In genomic region chr1:191695865-191696264, GRCh38 we compare ENCODE assay signal across 11 cellular contexts.
DNase-seq lines count a peak whose midpoint lies in the region; ATAC-seq and TF ChIP-seq lines count a peak whose summit lies in the region.
"Had no signal": no experiment of that assay in that cellular context is flagged by ENCODE, and none has a peak within 500 bp of the region (broad histone marks: within the 10 kb centered on the region; RNA-seq: fewer than 3 reads in every experiment).

No MANE protein-coding gene starts in this region.

- ATAC-seq in GM18511 (IDR thresholded peaks at IDR 0.05; ENCODE audit: unreplicated experiment) (peak; percentile 79), GM21576 (IDR thresholded peaks at IDR 0.05; ENCODE audit: unreplicated experiment) (peak; percentile 85), HG03139 (IDR thresholded peaks at IDR 0.05; ENCODE audit: unreplicated experiment) (peak; percentile 86)

- no peak overlapping the region for H3K9ac ChIP-seq in adipocyte (ENCODE audit: low read length)

- H3K9me3 ChIP-seq in adipocyte (ENCODE audit: control insufficient read depth, low read length) = no peaks in the 10 kb centered on the region
- H3K9me3 ChIP-seq: testis had no signal

- H3K4me1 ChIP-seq in adipocyte (ENCODE audit: control insufficient read depth, insufficient read depth, low read length) = no peaks in the 10 kb centered on the region
- H3K4me1 ChIP-seq: testis had no signal

- no peak for TF ChIP-seq CTCF in coronary artery (IDR thresholded peaks at IDR 0.05)

- DNase-seq in adipocyte (ENCODE audit: low read depth) (peak; percentile 58), GM19240 (ENCODE audit: insufficient read length, low spot score) (no peak), mesenteric fat pad (ENCODE audit: low spot score) (no peak), coronary artery (ENCODE audit: low spot score) (no peak), SHP77 treated with DMSO at 0.1 percent for 48 hours (lab: John Stamatoyannopoulos, UW) (no peak)
- DNase-seq: dermis blood vessel endothelial cell; stimulated activated CD4-positive, alpha-beta T cell treated with anti-CD3 and anti-CD28 coated beads, Interleukin-2, amount 100 ng/mL, for 24 hours; testis had no signal

- no peaks in the 10 kb centered on the region for H3K36me3 ChIP-seq in adipocyte (ENCODE audit: control insufficient read depth, insufficient read depth, low read length, severe bottlenecking)

- no peaks in the 10 kb centered on the region for H3K27me3 ChIP-seq in adipocyte (replicated peaks; ENCODE audit: control insufficient read depth, insufficient read depth, low read length)
- H3K27me3 ChIP-seq: testis had no signal

- H3K27ac ChIP-seq in coronary artery = no peak overlapping the region
- H3K27ac ChIP-seq: testis had no signal

- H3K4me3 ChIP-seq in adipocyte (ENCODE audit: low read length) (no peak overlapping the region), coronary artery (no peak overlapping the region)
- H3K4me3 ChIP-seq: testis had no signal
